13 cellular contexts compared by ENCODE assay signal in genomic region chr1:150789396-150789795, GRCh38. TPM values are rescaled to one million over a fixed set of nuclear protein-coding genes. Genes with fewer than 3 reads are reported as not detected.
DNase-seq lines count a peak whose midpoint lies in the region; ATAC-seq and TF ChIP-seq lines count a peak whose summit lies in the region.
"Had no signal": no experiment of that assay in that cellular context is flagged by ENCODE, and none has a peak within 500 bp of the region (broad histone marks: within the 10 kb centered on the region; RNA-seq: fewer than 3 reads in every experiment).

No MANE protein-coding gene starts in this region.

- H3K4me3 ChIP-seq in spleen (no peak overlapping the region), H7 (ENCODE audit: insufficient read depth, low read depth, low read length) (no peak overlapping the region)
- H3K4me3 ChIP-seq: BLaER1 had no signal

- no peaks in the 10 kb centered on the region for H3K4me1 ChIP-seq in foreskin keratinocyte
- H3K4me1 ChIP-seq in spleen: peaks cover 0 to 57% (median 17%) of the 10 kb centered on the region in 6 donors
- H3K4me1 ChIP-seq: BLaER1 had no signal

- TF ChIP-seq CTCF in foreskin keratinocyte (conservative IDR thresholded peaks at IDR 0.05): no peak
- no peak for TF ChIP-seq CTCF in spleen (IDR thresholded peaks at IDR 0.05 in 8 of 11, conservative IDR thresholded peaks at IDR 0.05 in 3 of 11)

- TF ChIP-seq POLR2A in spleen (IDR thresholded peaks at IDR 0.05): no peak

- DNase-seq in SIG-M5 treated with dmso at 0.1 percent for 504 hours (lab: John Stamatoyannopoulos, UW; ENCODE audit: unreplicated experiment) (peak; percentile 63), SIG-M5 (lab: John Stamatoyannopoulos, UW) (no peak), RPMI7951 (ENCODE audit: low read depth) (peak; percentile 5), foreskin keratinocyte (peak; percentile 18 to 44), spleen (no peak), H7 (no peak)
- DNase-seq: NCI-H187 treated with DMSO at 0.1 percent for 48 hours, NCI-H510A treated with DMSO at 0.1 percent for 48 hours, SK-N-SH had no signal

- no peaks in the 10 kb centered on the region for H3K9me3 ChIP-seq in spleen
- H3K9me3 ChIP-seq: BLaER1, SK-N-SH had no signal

- no peaks in the 10 kb centered on the region for H3K27me3 ChIP-seq in foreskin keratinocyte
- H3K27me3 ChIP-seq in spleen (replicated peaks in 1 of 7): no peaks in the 10 kb centered on the region
- H3K27me3 ChIP-seq in H7 (ENCODE audit: control insufficient read depth, insufficient read depth, low read length): no peaks in the 10 kb centered on the region
- H3K27me3 ChIP-seq: BLaER1 had no signal

- intact Hi-C loops in spleen (cut with DNase I; ENCODE audit: low total_unique reads): no loop called here

- H3K36me3 ChIP-seq in spleen (no peaks in the 10 kb centered on the region), H7 (replicated peaks; ENCODE audit: control insufficient read depth, insufficient read depth, low read length) (no peaks in the 10 kb centered on the region)
- H3K36me3 ChIP-seq: BLaER1 had no signal

- peak; percentile 36 for ATAC-seq in foreskin keratinocyte
- ATAC-seq in GM21717 (IDR thresholded peaks at IDR 0.05; ENCODE audit: unreplicated experiment): no peak
- ATAC-seq in SK-N-SH treated with all-trans-retinoic acid at 6 μM for 48 hours: no peak

- WGBS in spleen, 5 donors: 50 to 74% (median 60%) methylated on average over 4 of the region's 4 CpGs

- H3K27ac ChIP-seq in foreskin keratinocyte (no peak overlapping the region), spleen (peak overlapping the region in 5 of 8 donors; percentile 22 to 79 (median 70))
- H3K27ac ChIP-seq: 22Rv1, BLaER1 had no signal

TF ChIP-seq in SK-N-SH treated with all-trans-retinoic acid at 6 μM for 48 hours, 23 proteins besides CTCF, POLR2A, EP300 and RAD21:
- no peak for TF ChIP-seq CSRNP3 (CRISPR knock-in tag; IDR thresholded peaks at IDR 0.05)
- no peak for TF ChIP-seq ZNF565 (CRISPR knock-in tag; conservative IDR thresholded peaks at IDR 0.05; ENCODE audit: low read depth)
- no peak for TF ChIP-seq TCF4 (CRISPR knock-in tag; IDR thresholded peaks at IDR 0.05; ENCODE audit: borderline replicate concordance)
- no peak for TF ChIP-seq ZNF8 (CRISPR knock-in tag; IDR thresholded peaks at IDR 0.05)
- no peak for TF ChIP-seq RARB (CRISPR knock-in tag; IDR thresholded peaks at IDR 0.05)
- TF ChIP-seq CREB5 (CRISPR knock-in tag; IDR thresholded peaks at IDR 0.05; ENCODE audit: low read depth): no peak
- no peak for TF ChIP-seq ZFP30 (CRISPR knock-in tag; IDR thresholded peaks at IDR 0.05)
- no peak for TF ChIP-seq GLIS3 (CRISPR knock-in tag; IDR thresholded peaks at IDR 0.05)
- TF ChIP-seq BACH2 (CRISPR knock-in tag; IDR thresholded peaks at IDR 0.05; ENCODE audit: borderline replicate concordance): no peak
- TF ChIP-seq SNAI2 (CRISPR knock-in tag; IDR thresholded peaks at IDR 0.05): no peak
- no peak for TF ChIP-seq ARNTL (CRISPR knock-in tag; IDR thresholded peaks at IDR 0.05; ENCODE audit: borderline replicate concordance, low read depth)
- TF ChIP-seq POU6F1 (CRISPR knock-in tag; IDR thresholded peaks at IDR 0.05; ENCODE audit: borderline replicate concordance, low read depth): no peak
- no peak for TF ChIP-seq ISL1 (CRISPR knock-in tag; IDR thresholded peaks at IDR 0.05)
- no peak for TF ChIP-seq TOX (CRISPR knock-in tag; IDR thresholded peaks at IDR 0.05; ENCODE audit: borderline replicate concordance)
- no peak for TF ChIP-seq ZNF70 (CRISPR knock-in tag; IDR thresholded peaks at IDR 0.05)

RNA-seq across cellular contexts. Expression of gene CTSK, which starts 18.7 kb away (rescaled TPM):
- total RNA-seq in RPMI7951 (2014; rRNA removed; shearing (Covaris generic)): 70.5 and 75.1 TPM in 2 replicates
- total RNA-seq in foreskin keratinocyte: 6.1 and 7.2 TPM in 2 replicates
- 5.8 and 7.2 TPM in 2 replicates for polyA plus RNA-seq in foreskin keratinocyte
- total RNA-seq in spleen: 10 to 100 TPM; 11.5 to 23.6 (median 20.6) TPM
- 10 to 100 TPM; 28.5 to 68.2 (median 49.2) TPM for polyA plus RNA-seq in spleen
- 170 and 277 TPM in 2 replicates for total RNA-seq in H7 (2014; rRNA removed; shearing (Covaris generic))

RNA-seq across cellular contexts. Expression of gene CTSS, which starts 23.8 kb away (rescaled TPM):
- total RNA-seq in RPMI7951 (2014; rRNA removed; shearing (Covaris generic)): 39.2 and 40.1 TPM in 2 replicates
- total RNA-seq in foreskin keratinocyte (4.6 and 5.0 TPM in 2 replicates), spleen (100 to 1,000 TPM; 495 to 685 (median 618) TPM)
- polyA plus RNA-seq in foreskin keratinocyte (2.9 and 3.3 TPM in 2 replicates), spleen (100 to 1,000 TPM; 117 to 181 (median 137) TPM)
- total RNA-seq in H7 (2014; rRNA removed; shearing (Covaris generic)): not detected in 2 replicates

Comparison
In these comparisons a context has a peak if more than half of its experiments do, and no peak if none do; other contexts are left out.
1. DNase-seq: peak in SIG-M5 treated with dmso at 0.1 percent for 504 hours (single experiment), RPMI7951 (single experiment) and foreskin keratinocyte (2 of 2); none in SIG-M5 (single experiment), spleen (single experiment) and H7 (single experiment).
2. RNA of gene CTSS, which starts 23.8 kb away (total RNA-seq): 495 to 685 TPM in spleen; 39.2 to 40.1 TPM in RPMI7951, 4.6 to 5.0 TPM in foreskin keratinocyte and not detected in H7; every median in the first group is over 10 times any median in the second.